ENCODE assay signal across 18 cellular contexts in the genomic region with DNA sequence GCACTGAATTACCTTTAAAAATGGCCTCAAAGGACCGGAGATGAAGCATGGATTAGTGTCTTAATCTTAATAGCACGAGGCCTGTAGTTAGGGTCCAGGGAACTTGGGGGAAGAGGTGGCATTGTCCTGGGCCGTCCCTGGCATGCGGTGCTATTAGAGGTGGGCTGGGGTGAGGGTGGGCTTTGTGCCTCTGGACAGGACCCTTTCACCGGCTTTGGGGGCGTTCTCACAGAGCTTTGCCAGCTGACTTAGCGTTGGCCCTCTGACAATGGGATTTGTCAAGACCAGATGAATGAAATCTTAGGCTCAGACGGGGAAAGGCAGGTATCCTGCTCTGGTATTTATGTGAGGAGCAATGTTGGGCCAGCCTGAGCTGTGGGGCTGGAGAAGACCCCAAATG. TPM values are rescaled to one million over a fixed set of nuclear protein-coding genes. Genes with fewer than 3 reads are reported as not detected.
A peak's percentile ranks its signal among the peaks of the same experiment; 100 is the strongest.
DNase-seq lines count a peak whose midpoint lies in the region; ATAC-seq and TF ChIP-seq lines count a peak whose summit lies in the region.
"Had no signal": no experiment of that assay in that cellular context is flagged by ENCODE, and none has a peak within 500 bp of the region (broad histone marks: within the 10 kb centered on the region; RNA-seq: fewer than 3 reads in every experiment).

No MANE protein-coding gene starts in this region.

- H2BK12ac ChIP-seq in H9 (ENCODE audit: insufficient read length, low read depth, low read length): no peak overlapping the region

- no peak for TF ChIP-seq CTCF in H9 (conservative IDR thresholded peaks at IDR 0.05)
- TF ChIP-seq CTCF in colonic mucosa (IDR thresholded peaks at IDR 0.05): no peak
- no peak for TF ChIP-seq CTCF in left lung (IDR thresholded peaks at IDR 0.05)
- no peak for TF ChIP-seq CTCF in breast epithelium (IDR thresholded peaks at IDR 0.05)
- no peak for TF ChIP-seq CTCF in PC-9 (conservative IDR thresholded peaks at IDR 0.05)

- intact Hi-C loops in colonic mucosa (cut with DNase I) (no loop called here), left lung (cut with DNase I) (no loop called here), posterior vena cava (cut with DNase I) (no loop called here), breast epithelium (cut with DNase I; ENCODE audit: low total_unique reads) (no loop called here), PC-9 (cut with micrococcal nuclease; ENCODE audit: unreplicated experiment) (no loop called here)

- H2BK15ac ChIP-seq in H9 (ENCODE audit: low read depth, low read length): no peak overlapping the region

- H3K27ac Mint-ChIP-seq in H9: peak overlapping the region in 1 of 3 experiments; percentile 90; a peak in 1 of 7 replicates

- no peak for TF ChIP-seq POLR2A in breast epithelium (IDR thresholded peaks at IDR 0.05)

- no peaks in the 10 kb centered on the region for H3K79me2 ChIP-seq in H9 (ENCODE audit: insufficient read depth, low read length)
- no peaks in the 10 kb centered on the region for H3K79me2 ChIP-seq in PC-9 (ENCODE audit: low read depth)

- CTCF ChIA-PET in PC-9 (lab: Charles Lee): no interaction called here

- H4K91ac ChIP-seq in H9 (ENCODE audit: insufficient read length, low read depth, low read length): no peak overlapping the region

- H3K4ac ChIP-seq in H9 (ENCODE audit: low read depth, low read length): no peak overlapping the region

- H2AK5ac ChIP-seq in H9 (ENCODE audit: insufficient read length, low read length): no peak overlapping the region

- H3K27ac ChIP-seq in H9 (ENCODE audit: insufficient read length, low read depth, low read length): no peak overlapping the region
- no peak overlapping the region for H3K27ac ChIP-seq in colonic mucosa
- no peak overlapping the region for H3K27ac ChIP-seq in left lung
- H3K27ac ChIP-seq in breast epithelium: no peak overlapping the region
- no peak overlapping the region for H3K27ac ChIP-seq in PC-9
- H3K27ac ChIP-seq: SJCRH30 had no signal

- H3K36me3 ChIP-seq in colonic mucosa (no peaks in the 10 kb centered on the region), left lung (no peaks in the 10 kb centered on the region), breast epithelium (no peaks in the 10 kb centered on the region), PC-9 (ENCODE audit: low read depth) (no peaks in the 10 kb centered on the region)
- H3K36me3 ChIP-seq: SJCRH30 had no signal

- peaks cover 14 to 15% of the 10 kb centered on the region in 2 experiments for H3K9me3 Mint-ChIP-seq in H9

- H3K9me3 ChIP-seq in H9 (ENCODE audit: control insufficient read depth, low read depth, low read length) (no peaks in the 10 kb centered on the region), colonic mucosa (no peaks in the 10 kb centered on the region), left lung (peaks cover 0 to 3% of the 10 kb centered on the region in 2 donors), breast epithelium (peaks cover 0 to 5% of the 10 kb centered on the region in 2 donors), PC-9 (ENCODE audit: insufficient read depth, low read depth) (no peaks in the 10 kb centered on the region)

- H3K23me2 ChIP-seq in H9 (ENCODE audit: insufficient read length, low read depth, low read length, poor library complexity, severe bottlenecking): no peaks in the 10 kb centered on the region

- peaks cover 16 to 22% of the 10 kb centered on the region in 2 experiments for H3K4me1 Mint-ChIP-seq in H9

- H3T11ph ChIP-seq in H9 (ENCODE audit: low read length): no peak overlapping the region

- H3K27me3 ChIP-seq in H9 (ENCODE audit: insufficient read depth, low read length): no peaks in the 10 kb centered on the region
- H3K27me3 ChIP-seq in colonic mucosa: no peaks in the 10 kb centered on the region
- H3K27me3 ChIP-seq in left lung: peaks cover 0 to 8% of the 10 kb centered on the region in 2 donors
- H3K27me3 ChIP-seq in breast epithelium: no peaks in the 10 kb centered on the region
- peaks cover 63% of the 10 kb centered on the region for H3K27me3 ChIP-seq in PC-9 (ENCODE audit: insufficient read depth, low read depth)
- H3K27me3 ChIP-seq: SJCRH30 had no signal

- no peak overlapping the region for H2BK5ac ChIP-seq in H9 (ENCODE audit: insufficient read length, low read length)

- H3K79me1 ChIP-seq in H9 (ENCODE audit: insufficient read depth, low read depth, low read length, poor library complexity, severe bottlenecking): no peaks in the 10 kb centered on the region

- H3F3A ChIP-seq in PC-9 (ENCODE audit: insufficient read depth, low read depth): no peaks in the 10 kb centered on the region

- H3K4me1 ChIP-seq in H9 (ENCODE audit: insufficient read depth, low read length) (no peaks in the 10 kb centered on the region), colonic mucosa (no peaks in the 10 kb centered on the region), left lung (no peaks in the 10 kb centered on the region), breast epithelium (no peaks in the 10 kb centered on the region), PC-9 (replicated peaks; ENCODE audit: insufficient read depth) (no peaks in the 10 kb centered on the region)

- H3K9ac ChIP-seq in H9 (ENCODE audit: extremely low read depth, insufficient read length, low read length) (no peak overlapping the region), colonic mucosa (ENCODE audit: low read depth in 2 of 2, low read length in 2 of 2) (no peak overlapping the region)

- no CpG with 5 or more reads among the region's 8 CpGs for WGBS in H9 (ENCODE audit: extremely low coverage, insufficient read length, low lambda C conversion rate)

- no peak overlapping the region for H3K4me3 Mint-ChIP-seq in H9

- no TSS peak for BruUV-seq in PC-9 (replicated peaks; lab: Mats Ljungman, UMichigan)

- H2BK120ac ChIP-seq in H9 (ENCODE audit: low read depth, low read length, poor library complexity, severe bottlenecking): no peak overlapping the region

- no peak overlapping the region for H4K5ac ChIP-seq in H9 (ENCODE audit: insufficient read length, low read depth, low read length)

- H3K9me2 ChIP-seq in PC-9 (ENCODE audit: insufficient read depth): no peaks in the 10 kb centered on the region

- H3K23ac ChIP-seq in H9 (ENCODE audit: insufficient read length, low read depth, low read length): no peak overlapping the region

- H3K27me3 Mint-ChIP-seq in H9 (ENCODE audit: low read depth): peaks cover 19% of the 10 kb centered on the region

- H3K4me3 ChIP-seq in colonic mucosa (no peak overlapping the region), left lung (no peak overlapping the region), breast epithelium (no peak overlapping the region), PC-9 (no peak overlapping the region)
- H3K4me3 ChIP-seq: SJCRH30 had no signal

- POLR2A ChIA-PET in PC-9 (lab: Charles Lee; ENCODE audit: unreplicated experiment): no interaction called here

- H3K36me3 Mint-ChIP-seq in H9 (ENCODE audit: insufficient read depth in 1 of 3, low read depth in 3 of 3): peaks cover 2 to 12% (median 5%) of the 10 kb centered on the region in 3 experiments

- no peak overlapping the region for H3K56ac ChIP-seq in H9 (ENCODE audit: insufficient read length, low read depth, low read length)

- H2AFZ ChIP-seq in H9 (ENCODE audit: low read length) (no peak overlapping the region), PC-9 (no peak overlapping the region)

- H3K14ac ChIP-seq in H9 (ENCODE audit: insufficient read depth, low read length): no peak overlapping the region

- ATAC-seq in left lung (no peak), HG03342 (IDR thresholded peaks at IDR 0.05; ENCODE audit: unreplicated experiment) (no peak)

- no peak overlapping the region for H3K4me2 ChIP-seq in H9 (ENCODE audit: insufficient read depth, insufficient read length, low read length)
- H3K4me2 ChIP-seq in PC-9: no peak overlapping the region

- no peaks in the 10 kb centered on the region for H4K20me1 ChIP-seq in H9 (ENCODE audit: control insufficient read depth, insufficient read depth, insufficient read length)
- no peaks in the 10 kb centered on the region for H4K20me1 ChIP-seq in PC-9 (ENCODE audit: insufficient read depth)

- H3K18ac ChIP-seq in H9 (ENCODE audit: insufficient read length, low read depth, low read length): no peak overlapping the region

- no peak overlapping the region for H2BK20ac ChIP-seq in H9 (ENCODE audit: low read depth, low read length, poor library complexity, severe bottlenecking)

- DNase-seq in H9: peak; percentile 20
- peak; percentile 17 for DNase-seq in colonic mucosa
- peak; percentile 22 to 50 for DNase-seq in left lung
- peak; percentile 75 for DNase-seq in posterior vena cava (ENCODE audit: low spot score)
- DNase-seq in breast epithelium (ENCODE audit: low spot score in 2 of 2): no peak
- no peak for DNase-seq in PC-9
- DNase-seq: ACHN; AML-193; COR-L47; EL; HCEC 1CT; KG1; NCI-H2029; NCI-H2171; NCI-H446; NK-92 treated with Interleukin-12 subunit alpha and Interleukin-12 subunit beta, amount 100 ng/mL, for 24 hours; SJCRH30 had no signal

- H4K8ac ChIP-seq in H9 (replicated peaks; ENCODE audit: insufficient read length, low read depth, low read length): no peak overlapping the region

RNA-seq across cellular contexts. Expression of a gene that starts 59.6 kb away (rescaled TPM):
- total RNA-seq in H9 (2021) (11.7 and 13.6 TPM in 2 replicates), colonic mucosa (10 to 100 TPM; 14.2 to 15.7 TPM), left lung (10 to 100 TPM; 16.8 to 24.0 TPM), posterior vena cava (10 to 100 TPM; 19.6 to 22.1 TPM), breast epithelium (10 to 100 TPM; 20.6 to 31.0 (median 27.7) TPM), PC-9 (2021) (19.3 and 28.2 TPM in 2 replicates)

RNA-seq across cellular contexts. Expression of a gene that starts 59.7 kb away (rescaled TPM):
- total RNA-seq in H9 (2021) (1.3 and 1.8 TPM in 2 replicates), colonic mucosa (1 to 10 TPM; 1.4 to 2.2 TPM), left lung (1 to 10 TPM; 1.4 to 1.7 TPM), posterior vena cava (1 to 10 TPM; 1.1 TPM), breast epithelium (1 to 10 TPM; 1.9 to 2.6 (median 2.3) TPM), PC-9 (2021) (1.4 and 1.5 TPM in 2 replicates)

Comparison
In these comparisons a context has a peak if more than half of its experiments do, and no peak if none do; other contexts are left out.
1. DNase-seq: peak in H9 (single experiment), colonic mucosa (single experiment), left lung (2 of 2) and posterior vena cava (single experiment); none in breast epithelium (0 of 2) and PC-9 (0 of 2).